ENCODE assay signal across 8 cellular contexts in the genomic region with DNA sequence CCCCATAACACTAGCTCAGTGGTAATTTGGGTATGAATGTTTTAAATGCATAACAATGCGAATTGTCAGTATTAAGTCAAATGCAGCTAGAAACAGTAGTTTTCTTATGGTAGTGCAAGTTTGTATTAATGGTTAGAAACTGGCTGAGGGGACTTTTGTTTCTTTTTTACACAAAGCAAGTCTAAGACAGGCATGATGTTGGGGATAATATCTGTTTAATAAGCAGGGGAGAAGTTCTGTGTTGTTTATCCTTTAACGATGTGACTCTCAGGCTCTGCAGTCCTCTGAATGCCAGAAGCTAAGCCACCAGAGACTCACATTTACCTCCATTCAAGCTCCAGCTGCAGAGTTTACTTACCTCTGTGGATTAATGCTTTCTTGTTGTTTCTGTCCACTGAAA.
"Had no signal": no experiment of that assay in that cellular context is flagged by ENCODE, and none has a peak within 500 bp of the region (broad histone marks: within the 10 kb centered on the region; RNA-seq: fewer than 3 reads in every experiment).

No MANE protein-coding gene starts in this region.

- DNase-seq: GDM1, GF-D8 had no signal

- H3K4me3 ChIP-seq: GM12878 had no signal

- FAIRE-seq: G401.6, GM12878, GM12891, GM12892, GM18507, GM19239 had no signal

- ATAC-seq: GM12878 had no signal
